8 cellular contexts compared by ENCODE assay signal in the genomic region with DNA sequence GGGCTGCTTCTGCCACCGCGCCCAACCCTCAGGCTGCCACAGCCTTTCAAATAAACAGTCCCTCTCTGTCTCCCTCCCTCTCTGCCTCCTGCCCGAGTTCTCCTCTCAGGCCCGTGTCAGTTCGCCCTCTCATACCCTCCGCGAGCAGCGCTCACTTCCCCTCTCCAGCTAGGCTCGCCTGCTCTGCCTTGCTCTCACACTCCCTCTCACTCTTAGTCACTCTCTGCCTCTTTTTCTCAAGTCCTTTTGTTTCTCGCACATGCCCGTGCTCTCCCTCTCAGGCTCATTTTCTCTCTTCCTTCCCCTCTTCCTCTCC. TPM values are rescaled to one million over a fixed set of nuclear protein-coding genes. Genes with fewer than 3 reads are reported as not detected.
DNase-seq lines count a peak whose midpoint lies in the region; ATAC-seq and TF ChIP-seq lines count a peak whose summit lies in the region.

No MANE protein-coding gene starts in this region.

- peak overlapping the region; percentile 56 for H3K27ac Mint-ChIP-seq in dendritic cell treated with granulocyte-macrophage colony-stimulating factor and Interleukin-4, amounts not matched to agents 40 ng/mL and 50 ng/mL, for 4 days
- peak overlapping the region in 1 of 2 donors; percentile 76 for H3K27ac Mint-ChIP-seq in stimulated activated naive CD8-positive, alpha-beta T cell treated with anti-CD3 and anti-CD28 coated beads, Interleukin-15, amount 100 ng/mL, for 72 hours

- H3K27me3 Mint-ChIP-seq in dendritic cell treated with granulocyte-macrophage colony-stimulating factor and Interleukin-4, amounts not matched to agents 40 ng/mL and 50 ng/mL, for 4 days, result peaks cover 20% of the 10 kb centered on the region
- H3K27me3 Mint-ChIP-seq in stimulated activated naive CD8-positive, alpha-beta T cell treated with anti-CD3 and anti-CD28 coated beads, Interleukin-15, amount 100 ng/mL, for 72 hours, result no peaks in the 10 kb centered on the region

- H3K27ac ChIP-seq in SK-N-MC (no peak overlapping the region), lung (ENCODE audit: low read depth in 1 of 2, low read length in 1 of 2) (peak overlapping the region; percentile 3 to 6), WERI-Rb-1 (no peak overlapping the region)

- H3K36me3 ChIP-seq in SK-N-MC (ENCODE audit: insufficient read depth, low read length) (peaks cover 42% of the 10 kb centered on the region; the same call in 1 of the 2 replicates), lung (ENCODE audit: control insufficient read depth in 2 of 2, insufficient read depth in 2 of 2, low read length in 2 of 2) (peaks cover 0 to 3% of the 10 kb centered on the region in 2 donors), WERI-Rb-1 (no peaks in the 10 kb centered on the region)

- H3K36me3 Mint-ChIP-seq in dendritic cell treated with granulocyte-macrophage colony-stimulating factor and Interleukin-4, amounts not matched to agents 40 ng/mL and 50 ng/mL, for 4 days (ENCODE audit: low read depth), result peaks cover 16% of the 10 kb centered on the region

- H3K9me3 Mint-ChIP-seq in dendritic cell treated with granulocyte-macrophage colony-stimulating factor and Interleukin-4, amounts not matched to agents 40 ng/mL and 50 ng/mL, for 4 days, result no peaks in the 10 kb centered on the region
- no peaks in the 10 kb centered on the region for H3K9me3 Mint-ChIP-seq in stimulated activated naive CD8-positive, alpha-beta T cell treated with anti-CD3 and anti-CD28 coated beads, Interleukin-15, amount 100 ng/mL, for 72 hours

- 7 to 18% methylated on average over 6 to 11 of the region's 11 CpGs for WGBS in lung, 2 donors

- peaks cover 2 to 3% of the 10 kb centered on the region in 2 donors for H3K4me1 ChIP-seq in lung (ENCODE audit: control insufficient read depth in 2 of 2, insufficient read depth in 2 of 2, low read length in 2 of 2)

- H3K9me3 ChIP-seq in SK-N-MC (ENCODE audit: low read depth, low read length) (no peaks in the 10 kb centered on the region), lung (ENCODE audit: control insufficient read depth in 2 of 2, insufficient read depth in 1 of 2, low read length in 1 of 2) (no peaks in the 10 kb centered on the region), WERI-Rb-1 (ENCODE audit: severe bottlenecking) (no peaks in the 10 kb centered on the region)

- H3K27me3 ChIP-seq in lung (ENCODE audit: control insufficient read depth, insufficient read depth), result no peaks in the 10 kb centered on the region
- H3K27me3 ChIP-seq in WERI-Rb-1 (ENCODE audit: insufficient read depth, low read depth, severe bottlenecking), result peaks cover 26% of the 10 kb centered on the region

- H3K4me3 ChIP-seq in SK-N-MC (peak overlapping the region; percentile 85), lung (peak overlapping the region; percentile 36), WERI-Rb-1 (ENCODE audit: low read depth, low read length) (no peak overlapping the region)

- peak overlapping the region; percentile 87 for H3K9ac ChIP-seq in SK-N-MC (ENCODE audit: insufficient read length)

- TF ChIP-seq CTCF in lung (IDR thresholded peaks at IDR 0.05; ENCODE audit: control extremely low read depth, extremely low read depth) (no peak), WERI-Rb-1 (IDR thresholded peaks at IDR 0.05; ENCODE audit: low read depth, low read length) (no peak)

- intact Hi-C loops in dendritic cell treated with granulocyte-macrophage colony-stimulating factor and Interleukin-4, amounts not matched to agents 40 ng/mL and 50 ng/mL, for 4 days (cut with micrococcal nuclease), result loop anchor here (10.0 kb wide), 1 partner anchor 63 kb away; no protein-coding TSS in a partner anchor

- ATAC-seq in GM18502 (IDR thresholded peaks at IDR 0.05; ENCODE audit: poor library complexity, unreplicated experiment) (peak; percentile 57), HG03045 (IDR thresholded peaks at IDR 0.05; ENCODE audit: unreplicated experiment) (peak; percentile 37), lung (ENCODE audit: insufficient read depth, low FRiP score) (no peak)
- peak; percentile 41 for ATAC-seq in stimulated activated naive CD8-positive, alpha-beta T cell treated with anti-CD3 and anti-CD28 coated beads, Interleukin-15, amount 100 ng/mL, for 72 hours

- peak overlapping the region; percentile 85 for H3K4me3 Mint-ChIP-seq in dendritic cell treated with granulocyte-macrophage colony-stimulating factor and Interleukin-4, amounts not matched to agents 40 ng/mL and 50 ng/mL, for 4 days
- H3K4me3 Mint-ChIP-seq in stimulated activated naive CD8-positive, alpha-beta T cell treated with anti-CD3 and anti-CD28 coated beads, Interleukin-15, amount 100 ng/mL, for 72 hours, result peak overlapping the region; percentile 38 to 83

- DNase-seq in SK-N-MC (ENCODE audit: low read depth, low spot score) (no peak), lung (ENCODE audit: low spot score) (no peak), WERI-Rb-1 (no peak), NCI-H187 treated with DMSO at 0.1 percent for 48 hours (lab: John Stamatoyannopoulos, UW) (no peak)
- DNase-seq in stimulated activated naive CD8-positive, alpha-beta T cell treated with anti-CD3 and anti-CD28 coated beads, Interleukin-15, amount 100 ng/mL, for 72 hours, result peak; percentile 14 to 23

- peaks cover 49% of the 10 kb centered on the region for H3K4me1 Mint-ChIP-seq in dendritic cell treated with granulocyte-macrophage colony-stimulating factor and Interleukin-4, amounts not matched to agents 40 ng/mL and 50 ng/mL, for 4 days (ENCODE audit: low read depth)
- H3K4me1 Mint-ChIP-seq in stimulated activated naive CD8-positive, alpha-beta T cell treated with anti-CD3 and anti-CD28 coated beads, Interleukin-15, amount 100 ng/mL, for 72 hours, result peaks cover 44% of the 10 kb centered on the region

RNA-seq across cellular contexts. Expression of gene EFNB1, which starts 3.2 kb away (rescaled TPM):
- total RNA-seq in lung, result 10 to 100 TPM; 41.2 to 58.7 TPM
- 10 to 100 TPM; 30.4 to 39.5 TPM for polyA plus RNA-seq in lung

Comparison
In these comparisons a context has a peak if more than half of its experiments do, and no peak if none do; other contexts are left out.
1. DNase-seq: peak in stimulated activated naive CD8-positive, alpha-beta T cell treated with anti-CD3 and anti-CD28 coated beads, Interleukin-15, amount 100 ng/mL, for 72 hours (2 of 2); none in SK-N-MC (single experiment), lung (single experiment), WERI-Rb-1 (single experiment) and NCI-H187 treated with DMSO at 0.1 percent for 48 hours (single experiment).
2. H3K27ac ChIP-seq: peak in lung (2 of 2); none in SK-N-MC (single experiment) and WERI-Rb-1 (single experiment).